ENCODE assay signal across 8 cellular contexts in the genomic region with DNA sequence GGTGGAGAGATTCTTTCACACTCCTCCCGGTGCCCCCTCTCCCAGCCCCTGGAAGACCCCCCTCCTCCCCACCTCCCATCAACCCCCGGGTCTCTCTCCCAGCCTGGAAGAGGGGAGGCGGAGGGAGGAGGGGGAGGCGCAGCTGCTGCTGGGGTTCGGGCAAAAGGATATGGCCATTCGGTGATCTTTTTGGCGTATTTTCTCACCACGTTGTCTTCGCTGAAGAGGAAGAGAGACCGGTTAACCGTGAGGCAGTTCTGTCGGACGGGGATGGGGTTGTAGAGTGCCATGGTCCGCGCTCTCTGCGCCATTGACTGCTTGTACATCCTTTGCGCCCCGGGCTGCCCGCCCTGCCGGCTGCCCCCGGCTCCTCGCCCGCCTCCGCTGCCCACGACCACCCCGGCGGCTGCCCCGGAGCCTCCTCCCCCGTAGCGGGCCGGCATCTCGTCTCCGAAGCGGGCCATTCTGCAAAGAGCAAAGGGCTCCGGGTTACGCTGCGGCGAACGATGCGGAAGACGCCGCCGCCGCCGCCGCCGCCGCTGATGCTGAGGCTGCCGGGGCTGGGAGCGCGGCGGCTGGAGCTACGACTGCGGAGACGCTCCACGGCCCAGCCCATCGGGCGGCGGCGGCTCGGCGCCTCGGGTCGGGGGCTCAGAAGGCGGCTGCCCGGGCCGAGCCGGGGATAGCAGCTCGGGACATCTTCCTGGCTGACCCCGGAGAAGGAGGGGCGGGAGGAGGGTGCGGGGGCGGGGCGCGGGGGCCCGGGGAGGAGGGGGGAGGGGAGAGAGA. TPM values are rescaled to one million over a fixed set of nuclear protein-coding genes. Genes with fewer than 3 reads are reported as not detected.
A peak's percentile ranks its signal among the peaks of the same experiment; 100 is the strongest.
DNase-seq lines count a peak whose midpoint lies in the region; ATAC-seq lines count a peak whose summit lies in the region.

Gene CACNA1A, minus strand, starts transcription at position 719 of the 789 bp plus-strand sequence. Its CDS starts 255 bp downstream, at position 464.

- H3K27me3 ChIP-seq in HUES64 (ENCODE audit: insufficient read depth, low read length) (peaks cover 33% of the 10 kb centered on the region), neuron (ENCODE audit: insufficient read depth, low read length) (peaks cover 57% of the 10 kb centered on the region)
- peaks cover 36% of the 10 kb centered on the region for H3K27me3 ChIP-seq in effector memory CD4-positive, alpha-beta T cell (replicated peaks; ENCODE audit: control insufficient read depth, insufficient read depth, low read length, poor library complexity, severe bottlenecking)

- no peaks in the 10 kb centered on the region for H3K9me3 ChIP-seq in HUES64 (ENCODE audit: insufficient read depth, low read depth, low read length)
- no peaks in the 10 kb centered on the region for H3K9me3 ChIP-seq in effector memory CD4-positive, alpha-beta T cell (ENCODE audit: control insufficient read depth, low read length)
- H3K9me3 ChIP-seq in neuron (ENCODE audit: low read length): no peaks in the 10 kb centered on the region

- peaks cover 15% of the 10 kb centered on the region for H3K9me3 Mint-ChIP-seq in stimulated activated memory B cell treated with anti-CD40 and anti-IgM and Interleukin-4, amounts not matched to agents 10 μg/mL and 1 μg/mL and 100 μg/mL, for 72 hours

- H3K4me3 ChIP-seq in HUES64 (ENCODE audit: low read length): peak within 1 kb of the TSS; percentile 94
- H3K4me3 ChIP-seq in effector memory CD4-positive, alpha-beta T cell (ENCODE audit: insufficient read depth, low read depth, low read length, poor library complexity, severe bottlenecking): peak within 1 kb of the TSS; percentile 24
- H3K4me3 ChIP-seq in neuron (ENCODE audit: low read length): peak within 1 kb of the TSS; percentile 32

- H3K9ac ChIP-seq in HUES64 (ENCODE audit: low read depth, low read length): peak within 1 kb of the TSS; percentile 60

- H3K36me3 Mint-ChIP-seq in stimulated activated memory B cell treated with anti-CD40 and anti-IgM and Interleukin-4, amounts not matched to agents 10 μg/mL and 1 μg/mL and 100 μg/mL, for 72 hours: peaks cover 11% of the 10 kb centered on the region

- peaks cover 5% of the 10 kb centered on the region for H3K4me1 Mint-ChIP-seq in stimulated activated memory B cell treated with anti-CD40 and anti-IgM and Interleukin-4, amounts not matched to agents 10 μg/mL and 1 μg/mL and 100 μg/mL, for 72 hours

- H3K27ac ChIP-seq in HUES64 (ENCODE audit: low read depth, low read length): no peak within 1 kb of the TSS
- H3K27ac ChIP-seq in effector memory CD4-positive, alpha-beta T cell (ENCODE audit: insufficient read depth, low read length, poor library complexity, severe bottlenecking): no peak within 1 kb of the TSS

- H3K4me1 ChIP-seq in HUES64 (ENCODE audit: insufficient read depth, low read length): 0 out of 2 replicates have a peak, but pooled peaks cover 13% of the 10 kb centered on the region
- peaks cover 5% of the 10 kb centered on the region for H3K4me1 ChIP-seq in effector memory CD4-positive, alpha-beta T cell (ENCODE audit: control insufficient read depth, insufficient read depth, low read length, poor library complexity, severe bottlenecking)
- H3K4me1 ChIP-seq in neuron (ENCODE audit: insufficient read depth, low read length): peaks cover 3% of the 10 kb centered on the region

- H3K27me3 Mint-ChIP-seq in stimulated activated memory B cell treated with anti-CD40 and anti-IgM and Interleukin-4, amounts not matched to agents 10 μg/mL and 1 μg/mL and 100 μg/mL, for 72 hours: peaks cover 69% of the 10 kb centered on the region

- H2AFZ ChIP-seq in neuron (ENCODE audit: low read depth, low read length): peak within 1 kb of the TSS; percentile 96

- no peak within 1 kb of the TSS for H3K27ac Mint-ChIP-seq in stimulated activated memory B cell treated with anti-CD40 and anti-IgM and Interleukin-4, amounts not matched to agents 10 μg/mL and 1 μg/mL and 100 μg/mL, for 72 hours

- H3K36me3 ChIP-seq in HUES64 (ENCODE audit: insufficient read depth, low read length) (peaks cover 15% of the 10 kb centered on the region), neuron (ENCODE audit: insufficient read depth, low read length) (no peaks in the 10 kb centered on the region)
- no peaks in the 10 kb centered on the region for H3K36me3 ChIP-seq in effector memory CD4-positive, alpha-beta T cell (ENCODE audit: control insufficient read depth, insufficient read depth, low read length)

- WGBS in HUES64: 1% methylated on average over 68 of the region's 76 CpGs

- H3K4me3 Mint-ChIP-seq in stimulated activated memory B cell treated with anti-CD40 and anti-IgM and Interleukin-4, amounts not matched to agents 10 μg/mL and 1 μg/mL and 100 μg/mL, for 72 hours: no peak within 1 kb of the TSS

- DNase-seq in AG08395 (ENCODE audit: low spot score): peak; percentile 46
- no peak for DNase-seq in effector memory CD4-positive, alpha-beta T cell
- DNase-seq in superior temporal gyrus (ENCODE audit: extremely low spot score): no peak
- DNase-seq in NCI-H146 (lab: John Stamatoyannopoulos, UW): no peak
- no peak for DNase-seq in pons (ENCODE audit: low spot score)

- no peak for ATAC-seq in stimulated activated memory B cell treated with anti-CD40 and anti-IgM and Interleukin-4, amounts not matched to agents 10 μg/mL and 1 μg/mL and 100 μg/mL, for 72 hours

RNA-seq across cellular contexts. Expression of gene CACNA1A, which starts in this region (rescaled TPM):
- 6.1 TPM for polyA plus RNA-seq in HUES64 (2013, experiment 1 of 2)
- polyA plus RNA-seq in HUES64 (2013, experiment 2 of 2): 7.1 TPM

Comparison
In these comparisons a context has a peak if more than half of its experiments do, and no peak if none do; other contexts are left out.
1. H3K4me3 ChIP-seq: peak in every context shown above with its lines; median percentile 94 in HUES64; 32 in neuron; 24 in effector memory CD4-positive, alpha-beta T cell.